Comparison of ENCODE assay signal across 14 cellular contexts in genomic region chr2:67451086-67451832, GRCh38. TPM values are rescaled to one million over a fixed set of nuclear protein-coding genes. Genes with fewer than 3 reads are reported as not detected.
A peak's percentile ranks its signal among the peaks of the same experiment; 100 is the strongest.
DNase-seq lines count a peak whose midpoint lies in the region; ATAC-seq and TF ChIP-seq lines count a peak whose summit lies in the region.
"Had no signal": no experiment of that assay in that cellular context is flagged by ENCODE, and none has a peak within 500 bp of the region (broad histone marks: within the 10 kb centered on the region; RNA-seq: fewer than 3 reads in every experiment).

No MANE protein-coding gene starts in this region.

- no peak overlapping the region for H2AFZ ChIP-seq in trophoblast cell (ENCODE audit: insufficient read depth, low read length, poor library complexity)

- ATAC-seq in Right ventricle myocardium superior (ENCODE audit: poor library complexity) (no peak), HG02884 (IDR thresholded peaks at IDR 0.05; ENCODE audit: unreplicated experiment) (no peak), GM19023 (IDR thresholded peaks at IDR 0.05; ENCODE audit: unreplicated experiment) (no peak)

- DNase-seq in EL (peak; percentile 79), NCI-H510A treated with DMSO at 0.1 percent for 48 hours (lab: John Stamatoyannopoulos, UW) (peak; percentile 23), epithelial cell of esophagus (ENCODE audit: low read depth) (peak; percentile 100), trophoblast cell (peak; percentile 15 to 79), Right ventricle myocardium superior (no peak), DMS79 treated with DMSO at 0.1 percent for 48 hours (lab: John Stamatoyannopoulos, UW) (no peak)
- DNase-seq: NCI-H774; nucleus accumbens; stimulated activated CD4-positive, alpha-beta T cell treated with anti-CD3 and anti-CD28 coated beads, Interleukin-4, amount 100 ng/mL, for 1 hour; transverse colon had no signal

- no peak overlapping the region for H2BK120ac ChIP-seq in trophoblast cell (ENCODE audit: insufficient read depth, low read length, poor library complexity)

- intact Hi-C loops in Right ventricle myocardium superior (cut with DNase I) = no loop called here

- peaks cover 10% of the 10 kb centered on the region for H3K79me1 ChIP-seq in trophoblast cell (ENCODE audit: low read length)

- WGBS in trophoblast cell (ENCODE audit: extremely low coverage, insufficient coverage, insufficient read length) = no CpG with 5 or more reads among the region's 7 CpGs

- H3K23ac ChIP-seq in trophoblast cell (ENCODE audit: low read length) = no peak overlapping the region

- H3K4me2 ChIP-seq in trophoblast cell (ENCODE audit: low read length) = no peak overlapping the region

- no peaks in the 10 kb centered on the region for H3K36me3 ChIP-seq in trophoblast cell (ENCODE audit: control insufficient read depth in 1 of 2, insufficient read depth in 2 of 2, low read length in 2 of 2)
- H3K36me3 ChIP-seq: HAP-1, transverse colon had no signal

- H4K12ac ChIP-seq in trophoblast cell (ENCODE audit: low read depth, low read length) = no peak overlapping the region

- H3K4me1 ChIP-seq in trophoblast cell (ENCODE audit: control insufficient read depth in 1 of 2, insufficient read depth in 2 of 2, low read length in 2 of 2) = peaks cover 0 to 4% of the 10 kb centered on the region in 2 experiments
- H3K4me1 ChIP-seq: HAP-1 had no signal

- H4K91ac ChIP-seq in trophoblast cell (ENCODE audit: low read depth, low read length) = peak overlapping the region; percentile 32

- no peak overlapping the region for H3K18ac ChIP-seq in trophoblast cell (ENCODE audit: low read length)

- H3K9ac ChIP-seq in trophoblast cell (ENCODE audit: low read length) = no peak overlapping the region

- no peak overlapping the region for H2AK5ac ChIP-seq in trophoblast cell (ENCODE audit: low read length)

- H3K9me3 ChIP-seq in trophoblast cell (ENCODE audit: insufficient read depth, low read depth, low read length) = no peaks in the 10 kb centered on the region
- H3K9me3 ChIP-seq: HAP-1, transverse colon had no signal

- H2BK12ac ChIP-seq in trophoblast cell (ENCODE audit: low read length) = peak overlapping the region; percentile 44

- H3K14ac ChIP-seq in trophoblast cell (ENCODE audit: low read length) = no peak overlapping the region

- H3K27ac ChIP-seq in trophoblast cell (ENCODE audit: low read depth, low read length) = no peak overlapping the region
- H3K27ac ChIP-seq: transverse colon, VCaP had no signal

- H4K8ac ChIP-seq in trophoblast cell (ENCODE audit: low read depth, low read length) = peak overlapping the region; percentile 7

- H3K79me2 ChIP-seq in trophoblast cell (ENCODE audit: control insufficient read depth, insufficient read depth, low read length, poor library complexity) = no peaks in the 10 kb centered on the region

- H2BK5ac ChIP-seq in trophoblast cell (ENCODE audit: low read depth, low read length, poor library complexity) = peak overlapping the region; percentile 27

- no peak for TF ChIP-seq CTCF in epithelial cell of esophagus (IDR thresholded peaks at IDR 0.05; ENCODE audit: insufficient read depth, low read depth, low read length, missing control alignments)

- H3K4ac ChIP-seq in trophoblast cell (ENCODE audit: low read depth, low read length) = no peak overlapping the region

- H3K27me3 ChIP-seq in trophoblast cell (ENCODE audit: insufficient read depth, low read length) = no peaks in the 10 kb centered on the region

- H3K4me3 ChIP-seq in epithelial cell of esophagus (ENCODE audit: low read length) = no peak overlapping the region
- no peak overlapping the region for H3K4me3 ChIP-seq in trophoblast cell (ENCODE audit: low read depth, low read length)
- H3K4me3 ChIP-seq: HAP-1, transverse colon had no signal

RNA-seq across cellular contexts. Expression of gene ETAA1, which starts 54.1 kb away (rescaled TPM):
- polyA plus RNA-seq in trophoblast cell (2013) = 7.8 and 8.3 TPM in 2 replicates
- 3.7 TPM for total RNA-seq in Right ventricle myocardium superior

Comparison
In these comparisons a context has a peak if more than half of its experiments do, and no peak if none do; other contexts are left out.
1. DNase-seq: peak in EL (single experiment), NCI-H510A treated with DMSO at 0.1 percent for 48 hours (single experiment), epithelial cell of esophagus (single experiment) and trophoblast cell (2 of 2); none in Right ventricle myocardium superior (single experiment) and DMS79 treated with DMSO at 0.1 percent for 48 hours (single experiment).